ENCODE assay signal across 32 cellular contexts in genomic region chr1:57824535-57824934, GRCh38.
DNase-seq lines count a peak whose midpoint lies in the region; ATAC-seq and TF ChIP-seq lines count a peak whose summit lies in the region.
"Had no signal": no experiment of that assay in that cellular context is flagged by ENCODE, and none has a peak within 500 bp of the region (broad histone marks: within the 10 kb centered on the region; RNA-seq: fewer than 3 reads in every experiment).

No MANE protein-coding gene starts in this region.

- TF ChIP-seq CTCF in LNCaP clone FGC (IDR thresholded peaks at IDR 0.05; ENCODE audit: control insufficient read depth, extremely low read depth, insufficient read depth) (no peak), RWPE1 (conservative IDR thresholded peaks at IDR 0.05; ENCODE audit: low read depth) (no peak), foreskin keratinocyte (conservative IDR thresholded peaks at IDR 0.05) (no peak)

- CTCF ChIA-PET in RWPE1 (lab: Yijun Ruan, JAX), result no interaction called here

- no peak overlapping the region for H3K4me3 ChIP-seq in LNCaP clone FGC (ENCODE audit: low read depth, low read length)
- H3K4me3 ChIP-seq: adrenal gland, BLaER1, body of pancreas, GM23338, left lung, PC-9, smooth muscle cell, suprapubic skin, upper lobe of right lung had no signal

- no peaks in the 10 kb centered on the region for H3K4me1 ChIP-seq in foreskin keratinocyte
- H3K4me1 ChIP-seq: adrenal gland, BLaER1, body of pancreas, left lung, suprapubic skin, upper lobe of right lung had no signal

- DNase-seq in DMS53 treated with DMSO at 0.1 percent for 48 hours (lab: John Stamatoyannopoulos, UW; ENCODE audit: unreplicated experiment) (peak; percentile 86), LNCaP clone FGC (ENCODE audit: low read depth) (peak; percentile 25), RWPE1 (ENCODE audit: low spot score) (peak; percentile 49), foreskin keratinocyte (peak; percentile 52 to 81), ecto neural progenitor cell (ENCODE audit: low spot score) (no peak), globus pallidus (ENCODE audit: low spot score) (no peak)
- DNase-seq: activated CD4-positive, alpha-beta T cell treated with anti-CD3 and anti-CD28 coated beads for 1 hour; activated CD8-positive, alpha-beta memory T cell treated with anti-CD3 and anti-CD28 coated beads, Interleukin-2, amount 50 U/mL, for 48 hours; activated CD8-positive, alpha-beta T cell treated with anti-CD3 and anti-CD28 coated beads for 36 hours; activated naive CD4-positive, alpha-beta T cell treated with Interleukin-2 at 50 U/mL for 16 hours; adrenal gland; body of pancreas; cerebellar nuclear complex; DMS79; GF-D8; glutamatergic neuron; Kasumi-1; left lung; mesendoderm; NCI-H2107; NCI-H510A; PC-9; posterior cingulate gyrus; right cardiac atrium; SHP77 treated with DMSO at 0.1 percent for 48 hours; stimulated activated naive CD4-positive, alpha-beta T cell treated with Interleukin-2 at 50 U/mL for 16 hours; upper lobe of right lung had no signal

- ATAC-seq in foreskin keratinocyte (peak; percentile 79), esophagus mucosa (no peak)
- ATAC-seq: activated CD8-positive, alpha-beta T cell treated with anti-CD3 and anti-CD28 coated beads for 36 hours; body of pancreas; GM23338; left lung; right cardiac atrium; upper lobe of right lung had no signal

- no peak overlapping the region for H3K27ac ChIP-seq in RWPE1
- no peak overlapping the region for H3K27ac ChIP-seq in foreskin keratinocyte
- H3K27ac ChIP-seq: adrenal gland, BLaER1, body of pancreas, left lung, PC-9, suprapubic skin, upper lobe of right lung had no signal

- POLR2A ChIA-PET in RWPE1 (lab: Yijun Ruan, JAX; ENCODE audit: low non-redundant PET), result no interaction called here

- H3K27me3 ChIP-seq in foreskin keratinocyte, result no peaks in the 10 kb centered on the region
- H3K27me3 ChIP-seq: adrenal gland, BLaER1, body of pancreas, left lung, suprapubic skin, upper lobe of right lung had no signal

Comparison
In these comparisons a context has a peak if more than half of its experiments do, and no peak if none do; other contexts are left out.
1. DNase-seq: peak in DMS53 treated with DMSO at 0.1 percent for 48 hours (single experiment), LNCaP clone FGC (single experiment), RWPE1 (single experiment) and foreskin keratinocyte (2 of 2); none in ecto neural progenitor cell (single experiment) and globus pallidus (single experiment).